ENCODE assay signal across 14 cellular contexts in genomic region chr11:50182486-50182885, GRCh38.
DNase-seq lines count a peak whose midpoint lies in the region; ATAC-seq and TF ChIP-seq lines count a peak whose summit lies in the region.
"Had no signal": no experiment of that assay in that cellular context is flagged by ENCODE, and none has a peak within 500 bp of the region (broad histone marks: within the 10 kb centered on the region; RNA-seq: fewer than 3 reads in every experiment).

No MANE protein-coding gene starts in this region.

- H3K9me3 Mint-ChIP-seq in Calu3 (ENCODE audit: low read depth, unreplicated experiment) = peaks cover 17% of the 10 kb centered on the region

- DNase-seq in Ammon's horn (ENCODE audit: low spot score) (peak; percentile 8), head of caudate nucleus (peak in 37 of 42 donors; percentile 3 to 75 (median 37)), inferior parietal cortex (ENCODE audit: extremely low spot score) (peak; percentile 69), putamen (ENCODE audit: low spot score) (peak; percentile 44), Calu3 (no peak), NCI-H146 (lab: John Stamatoyannopoulos, UW) (no peak)
- DNase-seq: ACHN; C1 segment of cervical spinal cord; CD4-positive, alpha-beta T cell; DMS79; GOT3 had no signal

- intact Hi-C loops in head of caudate nucleus (cut with DNase I) = no loop called here
- intact Hi-C loops in Calu3 (cut with micrococcal nuclease; ENCODE audit: unreplicated experiment) = no loop called here

- no peak overlapping the region for H3K4me3 Mint-ChIP-seq in Calu3 (ENCODE audit: low read depth, unreplicated experiment)
- H3K4me3 Mint-ChIP-seq: B cell; CD4-positive, alpha-beta T cell had no signal

- no peaks in the 10 kb centered on the region for H3K36me3 Mint-ChIP-seq in Calu3 (ENCODE audit: insufficient read depth, unreplicated experiment)

- no TSS peak for BruUV-seq in Calu3 (replicated peaks; lab: Mats Ljungman, UMichigan)

- H3K4me1 Mint-ChIP-seq in Calu3 (ENCODE audit: low read depth, unreplicated experiment) = no peaks in the 10 kb centered on the region
- H3K4me1 Mint-ChIP-seq: B cell had no signal

- CTCF ChIA-PET in Calu3 (lab: Charles Lee) = no interaction called here

- no peak for ATAC-seq in HG03135 (IDR thresholded peaks at IDR 0.05; ENCODE audit: unreplicated experiment)
- ATAC-seq: GM12878 had no signal

- no peak overlapping the region for H3K27ac Mint-ChIP-seq in Calu3 (ENCODE audit: unreplicated experiment)
- H3K27ac Mint-ChIP-seq: B cell; CD4-positive, alpha-beta T cell had no signal

- no peak for TF ChIP-seq CTCF in Calu3 (IDR thresholded peaks at IDR 0.05; ENCODE audit: unreplicated experiment)

- no peaks in the 10 kb centered on the region for H3K27me3 Mint-ChIP-seq in Calu3 (ENCODE audit: unreplicated experiment)
- H3K27me3 Mint-ChIP-seq: B cell; CD4-positive, alpha-beta T cell had no signal

Comparison
In these comparisons a context has a peak if more than half of its experiments do, and no peak if none do; other contexts are left out.
1. DNase-seq: peak in Ammon's horn (single experiment), head of caudate nucleus (37 of 42), inferior parietal cortex (single experiment) and putamen (single experiment); none in Calu3 (single experiment) and NCI-H146 (single experiment).